In genomic region chr10:690227-691161, GRCh38 we compare ENCODE assay signal across 1 cellular context.
TF ChIP-seq lines count a peak whose summit lies in the region.

No MANE protein-coding gene starts in this region.

TF ChIP-seq in IMR-90, 13 proteins besides CTCF, POLR2A, EP300 and RAD21 (continued from another document):
- no peak for TF ChIP-seq USF2 (IDR thresholded peaks at IDR 0.05; ENCODE audit: low read depth, low read length)
